Comparison of ENCODE assay signal across 22 cellular contexts in genomic region chr9:119091074-119091473, GRCh38.
DNase-seq lines count a peak whose midpoint lies in the region; ATAC-seq and TF ChIP-seq lines count a peak whose summit lies in the region.
"Had no signal": no experiment of that assay in that cellular context is flagged by ENCODE, and none has a peak within 500 bp of the region (broad histone marks: within the 10 kb centered on the region; RNA-seq: fewer than 3 reads in every experiment).

No MANE protein-coding gene starts in this region.

- H3K18ac ChIP-seq in mesendoderm (ENCODE audit: low read length) = peak overlapping the region; percentile 87

- no peaks in the 10 kb centered on the region for H3K36me3 ChIP-seq in mesendoderm (ENCODE audit: control insufficient read depth, insufficient read depth, low read length)

- intact Hi-C loops in posterior vena cava (cut with DNase I) = no loop called here

- H4K8ac ChIP-seq in mesendoderm (ENCODE audit: low read depth, low read length) = no peak overlapping the region

- no peak for ATAC-seq in HG03457 (IDR thresholded peaks at IDR 0.05; ENCODE audit: unreplicated experiment)
- no peak for ATAC-seq in WTC11
- ATAC-seq: A549, Panc1 had no signal

- no peak overlapping the region for H3K9ac ChIP-seq in mesendoderm (ENCODE audit: low read length)
- H3K9ac ChIP-seq: SK-N-SH had no signal

- no peaks in the 10 kb centered on the region for H3K9me3 Mint-ChIP-seq in WTC11

- H3K79me2 ChIP-seq in mesendoderm (ENCODE audit: control insufficient read depth, insufficient read depth, low read length) = no peaks in the 10 kb centered on the region

- H4K5ac ChIP-seq in mesendoderm (ENCODE audit: low read length) = no peak overlapping the region

- CTCF ChIA-PET in WTC11 (lab: Charles Lee) = no interaction called here

- H3K27ac ChIP-seq in mesendoderm (ENCODE audit: low read depth, low read length) = no peak overlapping the region
- H3K27ac ChIP-seq: A549, C4-2B had no signal

- no peak overlapping the region for H3K4me3 ChIP-seq in epithelial cell of esophagus (ENCODE audit: low read length)
- no peak overlapping the region for H3K4me3 ChIP-seq in mesendoderm (ENCODE audit: low read length)
- H3K4me3 ChIP-seq: A549 had no signal

- no peaks in the 10 kb centered on the region for H3K27me3 Mint-ChIP-seq in WTC11 (ENCODE audit: low read depth)
- H3K27me3 Mint-ChIP-seq: B cell; CD8-positive, alpha-beta memory T cell had no signal

- POLR2A ChIA-PET in WTC11 (lab: Charles Lee) = interaction anchor here (0.6 kb wide), 1 partner anchor 111 kb away, joined by 5 read pairs; no protein-coding TSS in a partner anchor

- no peak overlapping the region for H2BK15ac ChIP-seq in mesendoderm (replicated peaks; ENCODE audit: low read depth)

- H3K27me3 ChIP-seq in mesendoderm (ENCODE audit: insufficient read depth, low read length, poor library complexity) = no peaks in the 10 kb centered on the region

- no peak overlapping the region for H3K27ac Mint-ChIP-seq in WTC11
- H3K27ac Mint-ChIP-seq: B cell had no signal

- no peaks in the 10 kb centered on the region for H3K79me1 ChIP-seq in mesendoderm (ENCODE audit: low read length)

- H2BK120ac ChIP-seq in mesendoderm (ENCODE audit: low read depth, low read length) = no peak overlapping the region

- no peak overlapping the region for H3K56ac ChIP-seq in mesendoderm (ENCODE audit: low read length)

- H2AK5ac ChIP-seq in mesendoderm (ENCODE audit: low read length) = no peak overlapping the region

- no peak overlapping the region for H2BK5ac ChIP-seq in mesendoderm (ENCODE audit: low read length)

- no peaks in the 10 kb centered on the region for H3K4me1 ChIP-seq in mesendoderm (ENCODE audit: control insufficient read depth, low read depth, low read length)
- H3K4me1 ChIP-seq: A549 had no signal

- H3K4ac ChIP-seq in mesendoderm (ENCODE audit: low read depth, low read length) = no peak overlapping the region

- H3K4me2 ChIP-seq in mesendoderm (ENCODE audit: low read length) = no peak overlapping the region
- H3K4me2 ChIP-seq: A549, SK-N-SH had no signal

- no peak overlapping the region for H3K23ac ChIP-seq in mesendoderm (ENCODE audit: low read length)

- WGBS in mesendoderm (ENCODE audit: extremely low coverage, insufficient coverage, low lambda C conversion rate) = no CpG with 5 or more reads among the region's 1 CpG

- H3K4me1 Mint-ChIP-seq in WTC11 = peaks cover 50% of the 10 kb centered on the region
- H3K4me1 Mint-ChIP-seq: B cell; CD8-positive, alpha-beta memory T cell had no signal

- no peaks in the 10 kb centered on the region for H3K36me3 Mint-ChIP-seq in WTC11
- H3K36me3 Mint-ChIP-seq: CD8-positive, alpha-beta memory T cell had no signal

- no peak overlapping the region for H3K4me3 Mint-ChIP-seq in WTC11
- H3K4me3 Mint-ChIP-seq: B cell; CD8-positive, alpha-beta memory T cell had no signal

- TF ChIP-seq CTCF in epithelial cell of esophagus (IDR thresholded peaks at IDR 0.05; ENCODE audit: insufficient read depth, low read depth, low read length, missing control alignments) = no peak
- no peak for TF ChIP-seq CTCF in WTC11 (IDR thresholded peaks at IDR 0.05)

- DNase-seq in M059J (ENCODE audit: low read depth) (peak; percentile 3), epithelial cell of esophagus (ENCODE audit: low read depth) (peak; percentile 1), mesendoderm (no peak), posterior vena cava (ENCODE audit: low spot score) (no peak), WTC11 (ENCODE audit: low spot score) (no peak)
- DNase-seq in activated CD4-positive, alpha-beta T cell treated with anti-CD3 and anti-CD28 coated beads, Interleukin-2, amount 50 U/mL, for 4 hours = no peak
- DNase-seq: Calu3; CD8-positive, alpha-beta memory T cell; DMS79 treated with DMSO at 0.1 percent for 48 hours; GF-D8; KBM-7; MM.1S; NCI-H2029; NCI-H446 treated with DMSO at 0.1 percent for 48 hours; NCI-H526; SK-N-SH; SW 1271 had no signal

TF ChIP-seq in WTC11, 78 proteins besides CTCF, POLR2A, EP300 and RAD21 (continues in another document):
- no peak for TF ChIP-seq PREB (CRISPR knock-in tag; IDR thresholded peaks at IDR 0.05; ENCODE audit: borderline replicate concordance)
- no peak for TF ChIP-seq HMGA2 (CRISPR knock-in tag; IDR thresholded peaks at IDR 0.05)
- TF ChIP-seq OVOL2 (CRISPR knock-in tag; IDR thresholded peaks at IDR 0.05; ENCODE audit: borderline replicate concordance) = no peak
- TF ChIP-seq MAX (CRISPR knock-in tag; IDR thresholded peaks at IDR 0.05) = no peak
- TF ChIP-seq TEAD4 (CRISPR knock-in tag; IDR thresholded peaks at IDR 0.05) = no peak
- no peak for TF ChIP-seq PRRX2 (CRISPR knock-in tag; IDR thresholded peaks at IDR 0.05)
- no peak for TF ChIP-seq ATF2 (CRISPR knock-in tag; IDR thresholded peaks at IDR 0.05; ENCODE audit: borderline replicate concordance, low read depth)
- TF ChIP-seq SMAD4 (CRISPR knock-in tag; IDR thresholded peaks at IDR 0.05) = no peak
- TF ChIP-seq CDX4 (CRISPR knock-in tag; IDR thresholded peaks at IDR 0.05; ENCODE audit: borderline replicate concordance) = no peak
- no peak for TF ChIP-seq ZNF281 (CRISPR knock-in tag; IDR thresholded peaks at IDR 0.05)
- no peak for TF ChIP-seq ZNF512 (CRISPR knock-in tag; IDR thresholded peaks at IDR 0.05; ENCODE audit: borderline replicate concordance)
- TF ChIP-seq JAZF1 (CRISPR knock-in tag; IDR thresholded peaks at IDR 0.05) = no peak
- TF ChIP-seq GABPB1 (CRISPR knock-in tag; IDR thresholded peaks at IDR 0.05) = no peak
- TF ChIP-seq IRF2 (CRISPR knock-in tag; IDR thresholded peaks at IDR 0.05; ENCODE audit: borderline replicate concordance, low read depth) = no peak

Comparison
In these comparisons a context has a peak if more than half of its experiments do, and no peak if none do; other contexts are left out.
1. DNase-seq: peak in M059J (single experiment) and epithelial cell of esophagus (single experiment); none in mesendoderm (single experiment), activated CD4-positive, alpha-beta T cell treated with anti-CD3 and anti-CD28 coated beads, Interleukin-2, amount 50 U/mL, for 4 hours (0 of 2), posterior vena cava (single experiment) and WTC11 (single experiment).